In the genomic region with DNA sequence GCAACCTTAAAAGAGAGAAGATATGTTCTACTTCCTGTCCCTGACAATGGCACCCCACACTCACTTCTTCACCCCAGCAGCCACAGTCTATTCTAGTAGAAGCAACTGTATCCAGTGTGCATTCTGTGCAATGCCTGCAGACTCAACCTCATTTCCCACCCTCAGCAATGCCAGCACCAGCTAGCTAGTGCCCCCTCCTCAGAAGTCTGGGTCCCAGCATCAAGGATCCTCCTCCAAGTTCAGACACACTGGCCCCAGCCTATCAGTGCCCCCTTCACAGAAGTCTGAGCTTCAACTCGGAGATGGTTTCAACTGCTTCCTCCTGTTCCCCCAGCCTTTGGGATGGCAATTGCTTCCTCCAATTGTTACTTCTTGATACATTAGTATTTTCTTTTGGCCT, we compare ENCODE assay signal across 27 cellular contexts.
A peak's percentile ranks its signal among the peaks of the same experiment; 100 is the strongest.
DNase-seq lines count a peak whose midpoint lies in the region; FAIRE-seq and TF ChIP-seq lines count a peak whose summit lies in the region.
"Had no signal": no experiment of that assay in that cellular context is flagged by ENCODE, and none has a peak within 500 bp of the region (broad histone marks: within the 10 kb centered on the region; RNA-seq: fewer than 3 reads in every experiment).

No MANE protein-coding gene starts in this region.

- H3K18ac ChIP-seq in mesenchymal stem cell (ENCODE audit: low read depth in 1 of 2, low read length in 2 of 2), result no peak overlapping the region

- no peak for TF ChIP-seq POLR2A in esophagus muscularis mucosa (IDR thresholded peaks at IDR 0.05; ENCODE audit: low read depth)
- no peak for TF ChIP-seq POLR2A in GM12891 (IDR thresholded peaks at IDR 0.05; ENCODE audit: low read depth, low read length)

- no peak overlapping the region for H3K14ac ChIP-seq in mesenchymal stem cell (ENCODE audit: low read length in 2 of 2)

- TF ChIP-seq CTCF in esophagus muscularis mucosa (IDR thresholded peaks at IDR 0.05), result no peak
- TF ChIP-seq CTCF in glutamatergic neuron (IDR thresholded peaks at IDR 0.05; ENCODE audit: partially characterized antibody, unreplicated experiment), result no peak
- TF ChIP-seq CTCF in nephron progenitor cell (IDR thresholded peaks at IDR 0.05), result no peak
- no peak for TF ChIP-seq CTCF in type B pancreatic cell (conservative IDR thresholded peaks at IDR 0.05)

- H2BK12ac ChIP-seq in mesenchymal stem cell (ENCODE audit: low read length in 2 of 2), result no peak overlapping the region

- no peak overlapping the region for H4K91ac ChIP-seq in mesenchymal stem cell (ENCODE audit: low read length)

- H3K9ac ChIP-seq in mesenchymal stem cell (ENCODE audit: low read length), result no peak overlapping the region
- H3K9ac ChIP-seq: BLaER1 had no signal

- H3K4me3 ChIP-seq in esophagus muscularis mucosa, result no peak overlapping the region
- H3K4me3 ChIP-seq in mesenchymal stem cell (ENCODE audit: insufficient read depth in 1 of 2, low read depth in 1 of 2, low read length in 2 of 2), result no peak overlapping the region
- H3K4me3 ChIP-seq: BLaER1 had no signal

- H3K27me3 ChIP-seq in esophagus muscularis mucosa (no peaks in the 10 kb centered on the region), mesenchymal stem cell (ENCODE audit: control insufficient read depth in 1 of 2, insufficient read depth in 1 of 2, low read length in 2 of 2) (no peaks in the 10 kb centered on the region)
- H3K27me3 ChIP-seq: BE2C, BLaER1 had no signal

- DNase-seq in esophagus muscularis mucosa (ENCODE audit: extremely low spot score) (peak; percentile 75), glutamatergic neuron (no peak), nephron progenitor cell (no peak), type B pancreatic cell (ENCODE audit: extremely low spot score, unreplicated experiment) (peak; percentile 42), GM12891 (ENCODE audit: insufficient read length, low spot score) (no peak), RPMI8226 (no peak), mesenchymal stem cell (no peak), dedifferentiated amniotic fluid mesenchymal stem cell (ENCODE audit: extremely low spot score) (no peak)
- DNase-seq: 8988T; ACHN; BE2C; C1 segment of cervical spinal cord; CD4-positive, alpha-beta memory T cell; CD4-positive, CD25-positive, alpha-beta regulatory T cell; CD8-positive, alpha-beta memory T cell; COR-L47; DMS 273 treated with DMSO at 0.1 percent for 48 hours; DMS153; DMS53; DMS79; GF-D8 had no signal

- intact Hi-C loops in esophagus muscularis mucosa (cut with DNase I), result no loop called here

- WGBS in esophagus muscularis mucosa, result 71% methylated on average over 1 of the region's 1 CpG
- 80% methylated on average over 1 of the region's 1 CpG for WGBS in mesenchymal stem cell

- H3K4me3 Mint-ChIP-seq in glutamatergic neuron (ENCODE audit: unreplicated experiment) (no peak overlapping the region), nephron progenitor cell (no peak overlapping the region), type B pancreatic cell (no peak overlapping the region)
- H3K4me3 Mint-ChIP-seq: CD14-positive monocyte; CD4-positive, alpha-beta memory T cell; CD4-positive, CD25-positive, alpha-beta regulatory T cell; CD8-positive, alpha-beta memory T cell had no signal

- H2BK120ac ChIP-seq in mesenchymal stem cell (ENCODE audit: low read depth, low read length), result no peak overlapping the region

- no peaks in the 10 kb centered on the region for H3K36me3 Mint-ChIP-seq in glutamatergic neuron (ENCODE audit: unreplicated experiment)
- H3K36me3 Mint-ChIP-seq in nephron progenitor cell (ENCODE audit: low read depth), result peaks cover 23% of the 10 kb centered on the region
- peaks cover 8% of the 10 kb centered on the region for H3K36me3 Mint-ChIP-seq in type B pancreatic cell
- H3K36me3 Mint-ChIP-seq: CD14-positive monocyte; CD4-positive, alpha-beta memory T cell; CD4-positive, CD25-positive, alpha-beta regulatory T cell; CD8-positive, alpha-beta memory T cell had no signal

- H3K27ac Mint-ChIP-seq in glutamatergic neuron (ENCODE audit: unreplicated experiment) (peak overlapping the region; percentile 14), nephron progenitor cell (peak overlapping the region; percentile 24), type B pancreatic cell (no peak overlapping the region)
- H3K27ac Mint-ChIP-seq: CD14-positive monocyte; CD4-positive, alpha-beta memory T cell; CD8-positive, alpha-beta memory T cell had no signal

- no peak overlapping the region for H2AK5ac ChIP-seq in mesenchymal stem cell (ENCODE audit: low read length, severe bottlenecking)

- H3K9me3 ChIP-seq in esophagus muscularis mucosa (no peaks in the 10 kb centered on the region), mesenchymal stem cell (ENCODE audit: control insufficient read depth, low read length) (no peaks in the 10 kb centered on the region)
- H3K9me3 ChIP-seq: BE2C, BLaER1 had no signal

- H3K4me2 ChIP-seq in mesenchymal stem cell (ENCODE audit: low read length, poor library complexity, severe bottlenecking), result no peak overlapping the region
- H3K4me2 ChIP-seq: BLaER1 had no signal

- H3K79me1 ChIP-seq in mesenchymal stem cell (replicated peaks; ENCODE audit: low read length, poor library complexity, severe bottlenecking), result no peaks in the 10 kb centered on the region

- H3K9me3 Mint-ChIP-seq in glutamatergic neuron (ENCODE audit: unreplicated experiment), result peaks cover 4% of the 10 kb centered on the region
- H3K9me3 Mint-ChIP-seq in nephron progenitor cell, result peaks cover 4% of the 10 kb centered on the region
- no peaks in the 10 kb centered on the region for H3K9me3 Mint-ChIP-seq in type B pancreatic cell

- peaks cover 2% of the 10 kb centered on the region for H3K27me3 Mint-ChIP-seq in glutamatergic neuron (ENCODE audit: unreplicated experiment)
- peaks cover 3% of the 10 kb centered on the region for H3K27me3 Mint-ChIP-seq in nephron progenitor cell (ENCODE audit: low read depth, poor library complexity)
- H3K27me3 Mint-ChIP-seq in type B pancreatic cell, result no peaks in the 10 kb centered on the region
- H3K27me3 Mint-ChIP-seq: CD4-positive, CD25-positive, alpha-beta regulatory T cell had no signal

- peaks cover 21% of the 10 kb centered on the region for H3K4me1 Mint-ChIP-seq in glutamatergic neuron (ENCODE audit: low read depth, unreplicated experiment)
- peaks cover 13% of the 10 kb centered on the region for H3K4me1 Mint-ChIP-seq in nephron progenitor cell
- peaks cover 5% of the 10 kb centered on the region for H3K4me1 Mint-ChIP-seq in type B pancreatic cell (ENCODE audit: unreplicated experiment)
- H3K4me1 Mint-ChIP-seq: CD4-positive, CD25-positive, alpha-beta regulatory T cell; CD8-positive, alpha-beta memory T cell had no signal

- H3K23ac ChIP-seq in mesenchymal stem cell (ENCODE audit: low read length in 2 of 2), result no peak overlapping the region

- no peak overlapping the region for H2BK15ac ChIP-seq in mesenchymal stem cell (ENCODE audit: low read depth, poor library complexity, severe bottlenecking)

- H3K27ac ChIP-seq in esophagus muscularis mucosa (replicated peaks in 1 of 4) (no peak overlapping the region), mesenchymal stem cell (ENCODE audit: low read length, poor library complexity, severe bottlenecking) (no peak overlapping the region)
- H3K27ac ChIP-seq: BLaER1 had no signal

- H3K4ac ChIP-seq in mesenchymal stem cell (ENCODE audit: low read depth in 1 of 2, low read length in 2 of 2), result no peak overlapping the region

- H2AFZ ChIP-seq in mesenchymal stem cell (ENCODE audit: low read depth, low read length), result no peak overlapping the region

- no peak for TF ChIP-seq EP300 in esophagus muscularis mucosa (IDR thresholded peaks at IDR 0.05)

- H3K36me3 ChIP-seq in esophagus muscularis mucosa (no peaks in the 10 kb centered on the region), mesenchymal stem cell (ENCODE audit: control insufficient read depth in 1 of 2, insufficient read depth in 2 of 2, low read depth in 1 of 2, low read length in 2 of 2) (no peaks in the 10 kb centered on the region)
- H3K36me3 ChIP-seq: BE2C, BLaER1 had no signal

- FAIRE-seq in GM12891 (lab: Jason Lieb, UNC), result no peak
- FAIRE-seq: A204.1, G401.6, GM12892, GM18507 had no signal

- no peak overlapping the region for H2BK5ac ChIP-seq in mesenchymal stem cell (ENCODE audit: low read depth, low read length, poor library complexity, severe bottlenecking)

- no peak overlapping the region for H4K8ac ChIP-seq in mesenchymal stem cell (ENCODE audit: low read length)

- H3K4me1 ChIP-seq in esophagus muscularis mucosa, result no peaks in the 10 kb centered on the region
- H3K4me1 ChIP-seq in mesenchymal stem cell (ENCODE audit: control insufficient read depth, insufficient read depth, low read depth, low read length), result no peaks in the 10 kb centered on the region
- H3K4me1 ChIP-seq: BE2C, BLaER1 had no signal

TF ChIP-seq in GM12891, 5 proteins besides CTCF, POLR2A, EP300 and RAD21:
- no peak for TF ChIP-seq POU2F2 (IDR thresholded peaks at IDR 0.05; ENCODE audit: low read depth, low read length)
- no peak for TF ChIP-seq PAX5 (IDR thresholded peaks at IDR 0.05; ENCODE audit: insufficient read depth, low read length, severe bottlenecking)
- TF ChIP-seq POLR2AphosphoS5 (IDR thresholded peaks at IDR 0.05; ENCODE audit: low read depth, low read length), result no peak

Comparison
In these comparisons a context has a peak if more than half of its experiments do, and no peak if none do; other contexts are left out.
1. DNase-seq: peak in esophagus muscularis mucosa (single experiment) and type B pancreatic cell (single experiment); none in glutamatergic neuron (single experiment), nephron progenitor cell (single experiment), GM12891 (single experiment), RPMI8226 (single experiment), mesenchymal stem cell (single experiment) and dedifferentiated amniotic fluid mesenchymal stem cell (single experiment).